ENCODE assay signal across 15 cellular contexts in the genomic region with DNA sequence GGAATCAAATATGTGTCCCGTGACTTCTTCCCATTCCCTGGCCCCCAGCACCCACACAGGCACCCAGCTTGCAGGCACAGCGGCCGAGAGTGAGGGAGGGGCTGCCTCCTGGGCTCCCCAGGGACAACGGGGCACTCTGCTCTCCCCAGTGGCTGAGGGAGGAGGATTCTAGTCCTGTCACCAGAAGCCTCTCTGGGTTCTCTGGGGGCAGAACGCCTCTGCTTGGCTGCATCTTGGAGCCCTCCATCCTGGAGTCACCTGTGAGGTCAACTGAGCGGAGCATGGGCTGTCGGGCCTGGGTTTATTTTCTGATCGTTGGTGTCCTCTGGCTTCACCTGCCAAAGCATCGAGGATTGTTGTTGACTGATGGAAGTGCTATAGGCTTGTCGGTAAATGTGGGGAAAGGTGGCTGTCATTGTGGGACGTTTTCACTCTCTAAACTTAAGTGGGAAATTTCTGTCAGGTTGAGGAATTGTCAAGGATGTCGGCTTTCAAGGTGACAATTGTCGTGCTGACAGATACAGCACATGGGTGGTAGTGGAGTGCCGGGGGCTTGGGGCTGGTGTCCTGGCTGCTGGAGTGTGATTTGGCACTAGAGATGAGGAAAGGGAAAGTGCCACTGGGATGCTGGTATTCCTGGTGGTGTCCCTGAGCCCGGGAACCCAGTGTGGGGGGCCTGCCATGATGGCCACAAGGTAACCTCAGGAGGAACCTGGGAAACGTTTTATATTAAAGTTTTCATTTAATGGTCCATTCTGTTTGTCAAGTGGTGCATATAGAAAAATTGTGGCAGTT. TPM values are rescaled to one million over a fixed set of nuclear protein-coding genes. Genes with fewer than 3 reads are reported as not detected.
DNase-seq lines count a peak whose midpoint lies in the region; ATAC-seq lines count a peak whose summit lies in the region.
"Had no signal": no experiment of that assay in that cellular context is flagged by ENCODE, and none has a peak within 500 bp of the region (broad histone marks: within the 10 kb centered on the region; RNA-seq: fewer than 3 reads in every experiment).

No MANE protein-coding gene starts in this region.

- POLR2A ChIA-PET in activated CD4-positive, alpha-beta memory T cell treated with anti-CD3 and anti-CD28 coated beads for 36 hours (lab: Charles Lee), result no interaction called here
- POLR2A ChIA-PET in activated CD4-positive, alpha-beta memory T cell treated with anti-CD3 and anti-CD28 coated beads, Interleukin-2, amount 10 ng/mL, durations not matched to agents 7 days and 5 days (lab: Charles Lee), result no interaction called here

- H3K36me3 Mint-ChIP-seq in activated CD4-positive, alpha-beta memory T cell treated with anti-CD3 and anti-CD28 coated beads for 36 hours, result no peaks in the 10 kb centered on the region
- H3K36me3 Mint-ChIP-seq in activated CD4-positive, alpha-beta memory T cell treated with anti-CD3 and anti-CD28 coated beads, Interleukin-2, amount 10 ng/mL, durations not matched to agents 7 days and 5 days (ENCODE audit: low read depth), result no peaks in the 10 kb centered on the region
- no peaks in the 10 kb centered on the region for H3K36me3 Mint-ChIP-seq in T-helper 17 cell (ENCODE audit: low read depth)

- peaks cover 59% of the 10 kb centered on the region for H3K27me3 Mint-ChIP-seq in activated CD4-positive, alpha-beta memory T cell treated with anti-CD3 and anti-CD28 coated beads for 36 hours
- H3K27me3 Mint-ChIP-seq in activated CD4-positive, alpha-beta memory T cell treated with anti-CD3 and anti-CD28 coated beads, Interleukin-2, amount 10 ng/mL, durations not matched to agents 7 days and 5 days, result peaks cover 62% of the 10 kb centered on the region
- H3K27me3 Mint-ChIP-seq in T-helper 17 cell, result peaks cover 51% of the 10 kb centered on the region

- DNase-seq in activated CD4-positive, alpha-beta memory T cell treated with anti-CD3 and anti-CD28 coated beads for 36 hours, result no peak
- no peak for DNase-seq in activated CD4-positive, alpha-beta memory T cell treated with anti-CD3 and anti-CD28 coated beads, Interleukin-2, amount 10 ng/mL, durations not matched to agents 7 days and 5 days
- no peak for DNase-seq in T-helper 17 cell
- peak; percentile 73 for DNase-seq in mesenteric fat pad (ENCODE audit: low spot score)
- no peak for DNase-seq in HPDE6-E6E7 (ENCODE audit: extremely low spot score)
- DNase-seq in COLO829 (ENCODE audit: low spot score), result no peak
- DNase-seq in NCI-H1417 (lab: John Stamatoyannopoulos, UW), result no peak
- DNase-seq: BE2C, DMS79, NCI-H1048, NCI-H1436 treated with DMSO at 0.1 percent for 48 hours, NCI-H2029, NCI-H526, SJCRH30 had no signal

- H3K9me3 Mint-ChIP-seq in activated CD4-positive, alpha-beta memory T cell treated with anti-CD3 and anti-CD28 coated beads for 36 hours, result no peaks in the 10 kb centered on the region
- no peaks in the 10 kb centered on the region for H3K9me3 Mint-ChIP-seq in activated CD4-positive, alpha-beta memory T cell treated with anti-CD3 and anti-CD28 coated beads, Interleukin-2, amount 10 ng/mL, durations not matched to agents 7 days and 5 days

- H3K4me1 Mint-ChIP-seq in activated CD4-positive, alpha-beta memory T cell treated with anti-CD3 and anti-CD28 coated beads for 36 hours (ENCODE audit: low read depth), result peaks cover 28% of the 10 kb centered on the region
- peaks cover 36% of the 10 kb centered on the region for H3K4me1 Mint-ChIP-seq in activated CD4-positive, alpha-beta memory T cell treated with anti-CD3 and anti-CD28 coated beads, Interleukin-2, amount 10 ng/mL, durations not matched to agents 7 days and 5 days
- peaks cover 21% of the 10 kb centered on the region for H3K4me1 Mint-ChIP-seq in T-helper 17 cell

- peak overlapping the region; percentile 6 for H3K27ac Mint-ChIP-seq in activated CD4-positive, alpha-beta memory T cell treated with anti-CD3 and anti-CD28 coated beads for 36 hours
- H3K27ac Mint-ChIP-seq in activated CD4-positive, alpha-beta memory T cell treated with anti-CD3 and anti-CD28 coated beads, Interleukin-2, amount 10 ng/mL, durations not matched to agents 7 days and 5 days, result no peak overlapping the region
- no peak overlapping the region for H3K27ac Mint-ChIP-seq in T-helper 17 cell

- no peak overlapping the region for H3K4me3 Mint-ChIP-seq in activated CD4-positive, alpha-beta memory T cell treated with anti-CD3 and anti-CD28 coated beads for 36 hours
- H3K4me3 Mint-ChIP-seq in activated CD4-positive, alpha-beta memory T cell treated with anti-CD3 and anti-CD28 coated beads, Interleukin-2, amount 10 ng/mL, durations not matched to agents 7 days and 5 days, result no peak overlapping the region
- peak overlapping the region; percentile 55 for H3K4me3 Mint-ChIP-seq in T-helper 17 cell

- no peaks in the 10 kb centered on the region for H3K9me3 ChIP-seq in T-helper 17 cell (ENCODE audit: control insufficient read depth, low read length, poor library complexity, severe bottlenecking)
- H3K9me3 ChIP-seq: BE2C, SJCRH30 had no signal

- CTCF ChIA-PET in activated CD4-positive, alpha-beta memory T cell treated with anti-CD3 and anti-CD28 coated beads for 36 hours (lab: Charles Lee), result no interaction called here
- CTCF ChIA-PET in activated CD4-positive, alpha-beta memory T cell treated with anti-CD3 and anti-CD28 coated beads, Interleukin-2, amount 10 ng/mL, durations not matched to agents 7 days and 5 days (lab: Charles Lee), result no interaction called here

- ATAC-seq in T-helper 17 cell (no peak), HG03045 (IDR thresholded peaks at IDR 0.05; ENCODE audit: unreplicated experiment) (no peak)

- intact Hi-C loops in activated CD4-positive, alpha-beta memory T cell treated with anti-CD3 and anti-CD28 coated beads for 36 hours (cut with micrococcal nuclease), result loop anchor here (1.0 to 5.0 kb wide), 2 partner anchors 73 to 205 kb away; no protein-coding TSS in a partner anchor

RNA-seq across cellular contexts. Expression of a gene that starts 13.6 kb away (rescaled TPM):
- under 1 TPM; 0.33 to 0.34 TPM for total RNA-seq in activated CD4-positive, alpha-beta memory T cell treated with anti-CD3 and anti-CD28 coated beads for 36 hours
- total RNA-seq in activated CD4-positive, alpha-beta memory T cell treated with anti-CD3 and anti-CD28 coated beads, Interleukin-2, amount 10 ng/mL, durations not matched to agents 7 days and 5 days, result under 1 TPM; 0.23 to 0.45 TPM
- under 1 TPM; 0.16 to 0.27 TPM for total RNA-seq in T-helper 17 cell
- 20.4 TPM for total RNA-seq in mesenteric fat pad

Comparison
In these comparisons a context has a peak if more than half of its experiments do, and no peak if none do; other contexts are left out.
1. RNA of a gene that starts 13.6 kb away (total RNA-seq): 20.4 TPM in mesenteric fat pad (single experiment); 0.23 to 0.45 TPM in activated CD4-positive, alpha-beta memory T cell treated with anti-CD3 and anti-CD28 coated beads, Interleukin-2, amount 10 ng/mL, durations not matched to agents 7 days and 5 days, 0.33 to 0.34 TPM in activated CD4-positive, alpha-beta memory T cell treated with anti-CD3 and anti-CD28 coated beads for 36 hours and 0.16 to 0.27 TPM in T-helper 17 cell; every median in the first group is over 10 times any median in the second.